ENCODE assay signal across 1 cellular context in the genomic region with DNA sequence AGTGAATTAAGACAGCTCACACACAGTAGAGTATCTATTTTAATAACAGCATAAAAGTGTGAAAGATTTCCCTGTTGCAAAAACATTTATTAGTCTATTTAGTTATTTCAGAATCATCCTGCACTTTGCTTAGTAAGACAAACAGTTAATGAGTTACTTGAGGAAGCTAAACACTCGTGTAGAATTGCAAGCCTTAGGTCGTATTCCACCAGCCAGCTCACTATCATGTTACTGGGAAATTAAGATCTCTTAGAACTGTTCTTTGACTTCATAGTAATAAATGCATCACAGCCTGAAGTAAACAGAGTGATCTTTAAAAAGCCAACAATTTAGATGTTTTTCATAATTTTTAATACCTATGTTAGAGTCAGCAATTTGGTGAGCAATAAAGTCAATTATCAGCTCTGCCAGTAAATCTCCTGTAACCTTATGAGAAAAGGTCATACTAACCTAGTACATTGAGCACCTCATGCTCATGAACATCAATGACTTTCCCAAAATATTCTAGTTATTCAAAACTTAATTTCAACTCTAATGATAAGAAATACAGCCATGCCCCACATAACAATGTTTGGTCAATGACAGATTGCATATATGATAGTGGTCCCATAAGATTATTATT.
TF ChIP-seq lines count a peak whose summit lies in the region.

No MANE protein-coding gene starts in this region.

TF ChIP-seq in WTC11, 78 proteins besides CTCF, POLR2A, EP300 and RAD21 (continued from another document):
- TF ChIP-seq, protein P1, sequence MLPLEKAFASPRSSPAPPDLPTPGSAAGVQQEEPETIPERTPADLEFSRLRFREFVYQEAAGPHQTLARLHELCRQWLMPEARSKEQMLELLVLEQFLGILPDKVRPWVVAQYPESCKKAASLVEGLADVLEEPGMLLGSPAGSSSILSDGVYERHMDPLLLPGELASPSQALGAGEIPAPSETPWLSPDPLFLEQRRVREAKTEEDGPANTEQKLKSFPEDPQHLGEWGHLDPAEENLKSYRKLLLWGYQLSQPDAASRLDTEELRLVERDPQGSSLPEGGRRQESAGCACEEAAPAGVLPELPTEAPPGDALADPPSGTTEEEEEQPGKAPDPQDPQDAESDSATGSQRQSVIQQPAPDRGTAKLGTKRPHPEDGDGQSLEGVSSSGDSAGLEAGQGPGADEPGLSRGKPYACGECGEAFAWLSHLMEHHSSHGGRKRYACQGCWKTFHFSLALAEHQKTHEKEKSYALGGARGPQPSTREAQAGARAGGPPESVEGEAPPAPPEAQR (CRISPR knock-in tag; IDR thresholded peaks at IDR 0.05): no peak
- TF ChIP-seq ZBTB21 (CRISPR knock-in tag; IDR thresholded peaks at IDR 0.05; ENCODE audit: borderline replicate concordance) (no peak), PRRX2 (CRISPR knock-in tag; IDR thresholded peaks at IDR 0.05) (no peak), NFATC4 (CRISPR knock-in tag; IDR thresholded peaks at IDR 0.05) (no peak), NR1H2 (CRISPR knock-in tag; IDR thresholded peaks at IDR 0.05) (no peak), NFE2L1 (CRISPR knock-in tag; IDR thresholded peaks at IDR 0.05) (no peak), CBFB (CRISPR knock-in tag; IDR thresholded peaks at IDR 0.05; ENCODE audit: low read depth) (no peak), SMAD3 (CRISPR knock-in tag; IDR thresholded peaks at IDR 0.05; ENCODE audit: borderline replicate concordance) (no peak)
- TF ChIP-seq, protein P2, sequence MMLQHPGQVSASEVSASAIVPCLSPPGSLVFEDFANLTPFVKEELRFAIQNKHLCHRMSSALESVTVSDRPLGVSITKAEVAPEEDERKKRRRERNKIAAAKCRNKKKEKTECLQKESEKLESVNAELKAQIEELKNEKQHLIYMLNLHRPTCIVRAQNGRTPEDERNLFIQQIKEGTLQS (CRISPR knock-in tag; conservative IDR thresholded peaks at IDR 0.05): no peak
- TF ChIP-seq, protein P3, sequence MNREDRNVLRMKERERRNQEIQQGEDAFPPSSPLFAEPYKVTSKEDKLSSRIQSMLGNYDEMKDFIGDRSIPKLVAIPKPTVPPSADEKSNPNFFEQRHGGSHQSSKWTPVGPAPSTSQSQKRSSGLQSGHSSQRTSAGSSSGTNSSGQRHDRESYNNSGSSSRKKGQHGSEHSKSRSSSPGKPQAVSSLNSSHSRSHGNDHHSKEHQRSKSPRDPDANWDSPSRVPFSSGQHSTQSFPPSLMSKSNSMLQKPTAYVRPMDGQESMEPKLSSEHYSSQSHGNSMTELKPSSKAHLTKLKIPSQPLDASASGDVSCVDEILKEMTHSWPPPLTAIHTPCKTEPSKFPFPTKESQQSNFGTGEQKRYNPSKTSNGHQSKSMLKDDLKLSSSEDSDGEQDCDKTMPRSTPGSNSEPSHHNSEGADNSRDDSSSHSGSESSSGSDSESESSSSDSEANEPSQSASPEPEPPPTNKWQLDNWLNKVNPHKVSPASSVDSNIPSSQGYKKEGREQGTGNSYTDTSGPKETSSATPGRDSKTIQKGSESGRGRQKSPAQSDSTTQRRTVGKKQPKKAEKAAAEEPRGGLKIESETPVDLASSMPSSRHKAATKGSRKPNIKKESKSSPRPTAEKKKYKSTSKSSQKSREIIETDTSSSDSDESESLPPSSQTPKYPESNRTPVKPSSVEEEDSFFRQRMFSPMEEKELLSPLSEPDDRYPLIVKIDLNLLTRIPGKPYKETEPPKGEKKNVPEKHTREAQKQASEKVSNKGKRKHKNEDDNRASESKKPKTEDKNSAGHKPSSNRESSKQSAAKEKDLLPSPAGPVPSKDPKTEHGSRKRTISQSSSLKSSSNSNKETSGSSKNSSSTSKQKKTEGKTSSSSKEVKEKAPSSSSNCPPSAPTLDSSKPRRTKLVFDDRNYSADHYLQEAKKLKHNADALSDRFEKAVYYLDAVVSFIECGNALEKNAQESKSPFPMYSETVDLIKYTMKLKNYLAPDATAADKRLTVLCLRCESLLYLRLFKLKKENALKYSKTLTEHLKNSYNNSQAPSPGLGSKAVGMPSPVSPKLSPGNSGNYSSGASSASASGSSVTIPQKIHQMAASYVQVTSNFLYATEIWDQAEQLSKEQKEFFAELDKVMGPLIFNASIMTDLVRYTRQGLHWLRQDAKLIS (CRISPR knock-in tag; IDR thresholded peaks at IDR 0.05; ENCODE audit: borderline replicate concordance): no peak
